In genomic region chr6:31900917-31901414, GRCh38 we compare ENCODE assay signal across 8 cellular contexts. TPM values are rescaled to one million over a fixed set of nuclear protein-coding genes. Genes with fewer than 3 reads are reported as not detected.
A peak's percentile ranks its signal among the peaks of the same experiment; 100 is the strongest.
DNase-seq lines count a peak whose midpoint lies in the region; ATAC-seq and TF ChIP-seq lines count a peak whose summit lies in the region.

No MANE protein-coding gene starts in this region.

- WGBS in H9 (ENCODE audit: extremely low coverage, insufficient read length, low lambda C conversion rate), result no CpG with 5 or more reads among the region's 29 CpGs

- H3K56ac ChIP-seq in H9 (ENCODE audit: insufficient read length, low read depth, low read length), result no peak overlapping the region

- peaks cover 11% of the 10 kb centered on the region for H3K23me2 ChIP-seq in H9 (ENCODE audit: insufficient read length, low read depth, low read length, poor library complexity, severe bottlenecking)

- TF ChIP-seq CTCF in H9 (conservative IDR thresholded peaks at IDR 0.05) (no peak), WTC11 (IDR thresholded peaks at IDR 0.05) (no peak), right atrium auricular region (IDR thresholded peaks at IDR 0.05) (no peak)

- peaks cover 24 to 39% of the 10 kb centered on the region in 2 experiments for H3K4me1 Mint-ChIP-seq in H9
- H3K4me1 Mint-ChIP-seq in WTC11, result peaks cover 23% of the 10 kb centered on the region

- POLR2A ChIA-PET in WTC11 (lab: Charles Lee), result no interaction called here

- H3K36me3 ChIP-seq in right atrium auricular region, result no peaks in the 10 kb centered on the region

- H3K9me3 Mint-ChIP-seq in H9 (no peaks in the 10 kb centered on the region; a peak in 1 of 5 replicates), WTC11 (no peaks in the 10 kb centered on the region)

- H3K27ac ChIP-seq in H9 (ENCODE audit: insufficient read length, low read depth, low read length) (no peak overlapping the region), right atrium auricular region (peak overlapping the region; percentile 89 to 91)

- no peak overlapping the region for H2BK15ac ChIP-seq in H9 (ENCODE audit: low read depth, low read length)

- H3K23ac ChIP-seq in H9 (ENCODE audit: insufficient read length, low read depth, low read length), result no peak overlapping the region

- H3K4me3 Mint-ChIP-seq in H9, result peak overlapping the region; percentile 66 to 83
- peak overlapping the region; percentile 64 for H3K4me3 Mint-ChIP-seq in WTC11

- peak overlapping the region; percentile 6 for H3K4me2 ChIP-seq in H9 (ENCODE audit: insufficient read depth, insufficient read length, low read length)

- CTCF ChIA-PET in WTC11 (lab: Charles Lee), result interaction anchor here (0.6 to 1.4 kb wide), 3 partner anchors 22 to 51 kb away, joined by 3 to 7 read pairs (median 4); partner anchors contain the start of gene NEU1

- H3K4me1 ChIP-seq in H9 (ENCODE audit: insufficient read depth, low read length) (no peaks in the 10 kb centered on the region; the same call in 1 of the 2 replicates), right atrium auricular region (peaks cover 0 to 49% of the 10 kb centered on the region in 2 donors)

- H2AK5ac ChIP-seq in H9 (ENCODE audit: insufficient read length, low read length), result no peak overlapping the region

- H4K20me1 ChIP-seq in H9 (ENCODE audit: control insufficient read depth, insufficient read depth, insufficient read length), result no peaks in the 10 kb centered on the region

- H3K27me3 Mint-ChIP-seq in H9 (ENCODE audit: low read depth) (no peaks in the 10 kb centered on the region), WTC11 (ENCODE audit: low read depth) (peaks cover 5% of the 10 kb centered on the region)

- H3K4ac ChIP-seq in H9 (ENCODE audit: low read depth, low read length), result no peak overlapping the region

- H3K9me3 ChIP-seq in H9 (ENCODE audit: control insufficient read depth, low read depth, low read length), result no peaks in the 10 kb centered on the region
- no peaks in the 10 kb centered on the region for H3K9me3 ChIP-seq in right atrium auricular region

- H2AFZ ChIP-seq in H9 (ENCODE audit: low read length), result no peak overlapping the region

- H3T11ph ChIP-seq in H9 (ENCODE audit: low read length), result no peak overlapping the region

- ATAC-seq in WTC11 (peak; percentile 3; the same call in 1 of the 2 replicates), sciatic nerve (no peak), HG03354 (IDR thresholded peaks at IDR 0.05; ENCODE audit: poor library complexity, severe bottlenecking, unreplicated experiment) (no peak)

- H3K14ac ChIP-seq in H9 (ENCODE audit: insufficient read depth, low read length), result peak overlapping the region; percentile 49; the same call in 1 of the 2 replicates

- no peak overlapping the region for H2BK120ac ChIP-seq in H9 (ENCODE audit: low read depth, low read length, poor library complexity, severe bottlenecking)

- H3K79me1 ChIP-seq in H9 (ENCODE audit: insufficient read depth, low read depth, low read length, poor library complexity, severe bottlenecking), result no peaks in the 10 kb centered on the region

- no peak overlapping the region for H4K91ac ChIP-seq in H9 (ENCODE audit: insufficient read length, low read depth, low read length)

- H4K8ac ChIP-seq in H9 (replicated peaks; ENCODE audit: insufficient read length, low read depth, low read length), result no peak overlapping the region

- H3K27ac Mint-ChIP-seq in H9 (peak overlapping the region in 1 of 3 experiments; percentile 32; a peak in 1 of 7 replicates), WTC11 (peak overlapping the region; percentile 11; the same call in 1 of the 2 replicates)

- no peak overlapping the region for H3K9ac ChIP-seq in H9 (ENCODE audit: extremely low read depth, insufficient read length, low read length)

- H2BK5ac ChIP-seq in H9 (ENCODE audit: insufficient read length, low read length), result no peak overlapping the region

- peaks cover 10 to 17% (median 17%) of the 10 kb centered on the region in 3 experiments for H3K36me3 Mint-ChIP-seq in H9 (ENCODE audit: insufficient read depth in 1 of 3, low read depth in 3 of 3)
- peaks cover 2% of the 10 kb centered on the region; the same call in 1 of the 2 replicates for H3K36me3 Mint-ChIP-seq in WTC11

- no peak overlapping the region for H2BK20ac ChIP-seq in H9 (ENCODE audit: low read depth, low read length, poor library complexity, severe bottlenecking)

- DNase-seq in H9 (peak; percentile 58), WTC11 (ENCODE audit: low spot score) (peak; percentile 40), right atrium auricular region (ENCODE audit: low spot score) (no peak), sciatic nerve (ENCODE audit: low spot score) (peak; percentile 69), SIG-M5 (lab: John Stamatoyannopoulos, UW) (no peak), HuH-7.5 (ENCODE audit: low spot score) (no peak), UCSD-AML1 (lab: John Stamatoyannopoulos, UW; ENCODE audit: unreplicated experiment) (no peak)

- H3K4me3 ChIP-seq in right atrium auricular region, result peak overlapping the region; percentile 61 to 73

- intact Hi-C loops in sciatic nerve (cut with DNase I), result loop anchor here (5.0 kb wide), 1 partner anchor 51 kb away; no protein-coding TSS in a partner anchor

- no peak overlapping the region for H2BK12ac ChIP-seq in H9 (ENCODE audit: insufficient read length, low read depth, low read length)

- H4K5ac ChIP-seq in H9 (ENCODE audit: insufficient read length, low read depth, low read length), result no peak overlapping the region

- no peaks in the 10 kb centered on the region; the same call in 1 of the 2 replicates for H3K79me2 ChIP-seq in H9 (ENCODE audit: insufficient read depth, low read length)

- no peak overlapping the region for H3K18ac ChIP-seq in H9 (ENCODE audit: insufficient read length, low read depth, low read length)

- H3K27me3 ChIP-seq in H9 (ENCODE audit: insufficient read depth, low read length) (no peaks in the 10 kb centered on the region), right atrium auricular region (no peaks in the 10 kb centered on the region)

TF ChIP-seq in WTC11, 78 proteins besides CTCF, POLR2A, EP300 and RAD21:
- TF ChIP-seq FOXP1 (CRISPR knock-in tag; IDR thresholded peaks at IDR 0.05; ENCODE audit: borderline replicate concordance) (peak; percentile 44; the same call in 1 of the 2 replicates), FOXJ3 (CRISPR knock-in tag; IDR thresholded peaks at IDR 0.05; ENCODE audit: borderline replicate concordance) (no peak), HMGA2 (CRISPR knock-in tag; IDR thresholded peaks at IDR 0.05) (no peak), MAX (CRISPR knock-in tag; IDR thresholded peaks at IDR 0.05) (peak; percentile 90), RORB (CRISPR knock-in tag; IDR thresholded peaks at IDR 0.05) (no peak), NFYB (CRISPR knock-in tag; conservative IDR thresholded peaks at IDR 0.05; ENCODE audit: low read depth) (no peak), HMGXB4 (CRISPR knock-in tag; IDR thresholded peaks at IDR 0.05) (0 out of 2 replicates have a peak, but pooled peaks have one; percentile 12), ZBTB43 (CRISPR knock-in tag; IDR thresholded peaks at IDR 0.05) (peak; percentile 20; the same call in 1 of the 2 replicates)
- TF ChIP-seq, protein P1, sequence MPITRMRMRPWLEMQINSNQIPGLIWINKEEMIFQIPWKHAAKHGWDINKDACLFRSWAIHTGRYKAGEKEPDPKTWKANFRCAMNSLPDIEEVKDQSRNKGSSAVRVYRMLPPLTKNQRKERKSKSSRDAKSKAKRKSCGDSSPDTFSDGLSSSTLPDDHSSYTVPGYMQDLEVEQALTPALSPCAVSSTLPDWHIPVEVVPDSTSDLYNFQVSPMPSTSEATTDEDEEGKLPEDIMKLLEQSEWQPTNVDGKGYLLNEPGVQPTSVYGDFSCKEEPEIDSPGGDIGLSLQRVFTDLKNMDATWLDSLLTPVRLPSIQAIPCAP (CRISPR knock-in tag; IDR thresholded peaks at IDR 0.05), result peak; percentile 34; the same call in 1 of the 2 replicates

RNA-seq across cellular contexts. Expression of gene ZBTB12, which starts 0.9 kb away (rescaled TPM):
- 31.0 and 32.7 TPM in 2 replicates for total RNA-seq in H9 (2021)
- total RNA-seq in WTC11 (2021), result 24.0 to 46.2 TPM (median 44.1 TPM) in 3 replicates
- total RNA-seq in right atrium auricular region, result under 1 TPM; 0.47 to 0.52 TPM
- 8.4 TPM for total RNA-seq in sciatic nerve

RNA-seq across cellular contexts. Expression of gene EHMT2, which starts 3.5 kb away (rescaled TPM):
- total RNA-seq in H9 (2021) (121 and 124 TPM in 2 replicates), WTC11 (2021) (137 to 169 TPM (median 168 TPM) in 3 replicates), right atrium auricular region (10 to 100 TPM; 10.5 to 19.1 TPM), sciatic nerve (49.4 TPM)

RNA-seq across cellular contexts. Expression of gene SLC44A4, which starts 22.2 kb away (rescaled TPM):
- total RNA-seq in H9 (2021), result 3.3 and 3.8 TPM in 2 replicates
- total RNA-seq in WTC11 (2021), result 3.1 to 3.5 TPM (median 3.5 TPM) in 3 replicates
- total RNA-seq in right atrium auricular region, result not detected
- total RNA-seq in sciatic nerve, result 2.1 TPM

RNA-seq across cellular contexts. Expression of gene C2, which starts 26.6 kb away (rescaled TPM):
- 0.66 and 0.86 TPM in 2 replicates for total RNA-seq in H9 (2021)
- total RNA-seq in WTC11 (2021), result 1.3 TPM in 3 replicates
- total RNA-seq in right atrium auricular region, result 10 to 100 TPM in 1 of 2 donors, 1 to 10 TPM in 1; 3.5 to 19.9 TPM
- 25.0 TPM for total RNA-seq in sciatic nerve

RNA-seq across cellular contexts. Expression of gene NEU1, which starts 38.3 kb away (rescaled TPM):
- total RNA-seq in H9 (2021), result 35.1 and 36.2 TPM in 2 replicates
- 42.6 to 44.8 TPM (median 42.8 TPM) in 3 replicates for total RNA-seq in WTC11 (2021)
- total RNA-seq in right atrium auricular region, result 10 to 100 TPM; 28.0 to 37.7 TPM
- total RNA-seq in sciatic nerve, result 22.1 TPM

Comparison
In these comparisons a context has a peak if more than half of its experiments do, and no peak if none do; other contexts are left out.
1. DNase-seq: peak in H9 (single experiment), WTC11 (single experiment) and sciatic nerve (single experiment); none in right atrium auricular region (single experiment), SIG-M5 (single experiment), HuH-7.5 (single experiment) and UCSD-AML1 (single experiment).